Comparison of ENCODE assay signal across 1 cellular context in the genomic region with DNA sequence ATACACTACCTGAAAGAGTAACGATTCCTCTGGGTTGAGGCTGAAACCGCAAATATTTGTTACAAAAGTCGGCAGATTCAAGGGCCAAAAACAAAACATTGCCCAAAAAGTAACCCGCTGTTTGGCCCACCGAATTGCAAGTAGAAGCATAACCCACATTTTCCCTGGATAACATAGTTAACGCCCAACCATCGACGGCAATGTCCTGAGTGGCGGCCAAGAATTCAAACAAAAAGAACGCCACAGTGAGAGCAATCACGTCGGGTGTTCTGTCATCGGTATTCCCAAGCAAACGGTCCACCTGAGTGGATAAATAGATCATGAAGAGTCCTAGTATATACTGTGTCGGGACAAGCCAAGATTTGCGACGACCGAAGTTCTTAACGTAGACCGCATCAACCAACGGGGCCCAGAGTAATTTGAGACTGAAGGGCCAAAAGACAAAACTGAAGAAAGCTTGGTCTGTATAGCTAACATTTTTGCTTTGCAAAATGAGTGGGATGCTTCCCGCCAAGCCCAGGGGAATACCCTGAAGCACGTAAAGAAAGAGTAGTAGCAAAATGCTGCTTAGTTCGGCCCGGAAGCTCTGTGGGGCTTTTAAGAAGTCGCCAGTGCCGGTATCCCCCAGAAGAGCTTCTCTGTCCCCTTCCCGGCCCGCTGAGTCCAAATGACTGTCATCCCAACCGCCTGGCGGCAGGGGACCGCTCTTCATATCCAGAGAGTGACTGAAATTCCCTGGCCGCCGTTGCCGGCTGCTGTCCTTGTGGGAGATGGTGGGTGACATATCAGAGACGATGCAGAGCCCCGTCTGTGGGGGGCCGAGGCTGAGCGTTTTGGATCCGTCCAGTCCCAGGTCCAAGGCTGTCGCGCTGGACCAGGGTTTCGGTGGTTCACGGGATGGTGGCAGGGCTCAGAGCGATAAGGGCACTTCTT.
A peak's percentile ranks its signal among the peaks of the same experiment; 100 is the strongest.
TF ChIP-seq lines count a peak whose summit lies in the region.

No MANE protein-coding gene starts in this region.

TF ChIP-seq in HepG2, 621 proteins besides CTCF, POLR2A, EP300 and RAD21 (continued from another document):
- TF ChIP-seq, protein P1, sequence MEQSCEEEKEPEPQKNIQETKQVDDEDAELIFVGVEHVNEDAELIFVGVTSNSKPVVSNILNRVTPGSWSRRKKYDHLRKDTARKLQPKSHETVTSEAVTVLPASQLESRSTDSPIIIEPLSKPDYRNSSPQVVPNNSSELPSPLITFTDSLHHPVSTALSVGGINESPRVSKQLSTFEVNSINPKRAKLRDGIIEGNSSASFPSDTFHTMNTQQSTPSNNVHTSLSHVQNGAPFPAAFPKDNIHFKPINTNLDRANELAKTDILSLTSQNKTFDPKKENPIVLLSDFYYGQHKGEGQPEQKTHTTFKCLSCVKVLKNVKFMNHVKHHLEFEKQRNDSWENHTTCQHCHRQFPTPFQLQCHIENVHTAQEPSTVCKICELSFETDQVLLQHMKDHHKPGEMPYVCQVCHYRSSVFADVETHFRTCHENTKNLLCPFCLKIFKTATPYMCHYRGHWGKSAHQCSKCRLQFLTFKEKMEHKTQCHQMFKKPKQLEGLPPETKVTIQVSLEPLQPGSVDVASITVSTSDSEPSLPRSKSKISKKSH (CRISPR knock-in tag; IDR thresholded peaks at IDR 0.05; ENCODE audit: borderline replicate concordance) = no peak
- no peak for TF ChIP-seq KMT2B (CRISPR knock-in tag; IDR thresholded peaks at IDR 0.05)
- TF ChIP-seq ZNF546 (CRISPR knock-in tag; conservative IDR thresholded peaks at IDR 0.05) = no peak
- 0 out of 2 replicates have a peak, but pooled peaks have one; percentile 3 for TF ChIP-seq FOSL2 (CRISPR knock-in tag; IDR thresholded peaks at IDR 0.05)
- no peak; the same call in 1 of the 2 replicates for TF ChIP-seq ZSCAN20 (CRISPR knock-in tag; IDR thresholded peaks at IDR 0.05; ENCODE audit: borderline replicate concordance)
- TF ChIP-seq ZNF235 (CRISPR knock-in tag; IDR thresholded peaks at IDR 0.05; ENCODE audit: borderline replicate concordance) = no peak
- TF ChIP-seq ZNF530 (CRISPR knock-in tag; IDR thresholded peaks at IDR 0.05; ENCODE audit: low read depth) = no peak
- 0 out of 2 replicates have a peak, but pooled peaks have one; percentile 2 for TF ChIP-seq EED (CRISPR knock-in tag; IDR thresholded peaks at IDR 0.05)
- 0 out of 2 replicates have a peak, but pooled peaks have one; percentile 9 for TF ChIP-seq TP53 (CRISPR knock-in tag; conservative IDR thresholded peaks at IDR 0.05)
- TF ChIP-seq ETV6 (CRISPR knock-in tag; conservative IDR thresholded peaks at IDR 0.05) = no peak
- no peak for TF ChIP-seq MAZ (IDR thresholded peaks at IDR 0.05; ENCODE audit: borderline replicate concordance, low read depth, low read length)
- TF ChIP-seq MAZ (CRISPR knock-in tag; IDR thresholded peaks at IDR 0.05; ENCODE audit: low read depth) = 0 out of 2 replicates have a peak, but pooled peaks have one; percentile 1
- TF ChIP-seq IRX3 (CRISPR knock-in tag; IDR thresholded peaks at IDR 0.05; ENCODE audit: borderline replicate concordance, low read depth) = peak; percentile 24; the same call in 1 of the 2 replicates
- TF ChIP-seq KAT8 (CRISPR knock-in tag; IDR thresholded peaks at IDR 0.05) = no peak
- no peak for TF ChIP-seq PRMT3 (CRISPR knock-in tag; IDR thresholded peaks at IDR 0.05; ENCODE audit: borderline replicate concordance, low read depth)
- TF ChIP-seq ZNF17 (CRISPR knock-in tag; IDR thresholded peaks at IDR 0.05) = no peak
- no peak for TF ChIP-seq BCL6 (CRISPR knock-in tag; IDR thresholded peaks at IDR 0.05)
- TF ChIP-seq, protein P2, sequence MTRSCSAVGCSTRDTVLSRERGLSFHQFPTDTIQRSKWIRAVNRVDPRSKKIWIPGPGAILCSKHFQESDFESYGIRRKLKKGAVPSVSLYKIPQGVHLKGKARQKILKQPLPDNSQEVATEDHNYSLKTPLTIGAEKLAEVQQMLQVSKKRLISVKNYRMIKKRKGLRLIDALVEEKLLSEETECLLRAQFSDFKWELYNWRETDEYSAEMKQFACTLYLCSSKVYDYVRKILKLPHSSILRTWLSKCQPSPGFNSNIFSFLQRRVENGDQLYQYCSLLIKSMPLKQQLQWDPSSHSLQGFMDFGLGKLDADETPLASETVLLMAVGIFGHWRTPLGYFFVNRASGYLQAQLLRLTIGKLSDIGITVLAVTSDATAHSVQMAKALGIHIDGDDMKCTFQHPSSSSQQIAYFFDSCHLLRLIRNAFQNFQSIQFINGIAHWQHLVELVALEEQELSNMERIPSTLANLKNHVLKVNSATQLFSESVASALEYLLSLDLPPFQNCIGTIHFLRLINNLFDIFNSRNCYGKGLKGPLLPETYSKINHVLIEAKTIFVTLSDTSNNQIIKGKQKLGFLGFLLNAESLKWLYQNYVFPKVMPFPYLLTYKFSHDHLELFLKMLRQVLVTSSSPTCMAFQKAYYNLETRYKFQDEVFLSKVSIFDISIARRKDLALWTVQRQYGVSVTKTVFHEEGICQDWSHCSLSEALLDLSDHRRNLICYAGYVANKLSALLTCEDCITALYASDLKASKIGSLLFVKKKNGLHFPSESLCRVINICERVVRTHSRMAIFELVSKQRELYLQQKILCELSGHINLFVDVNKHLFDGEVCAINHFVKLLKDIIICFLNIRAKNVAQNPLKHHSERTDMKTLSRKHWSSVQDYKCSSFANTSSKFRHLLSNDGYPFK (CRISPR knock-in tag; IDR thresholded peaks at IDR 0.05; ENCODE audit: borderline replicate concordance) = no peak
- no peak for TF ChIP-seq ZNF780A (CRISPR knock-in tag; IDR thresholded peaks at IDR 0.05)
- no peak for TF ChIP-seq RAD51 (IDR thresholded peaks at IDR 0.05; ENCODE audit: borderline replicate concordance)
TF ChIP-seq in HepG2: peak in this region for 22.
